11 cellular contexts compared by ENCODE assay signal in genomic region chr12:4281173-4281654, GRCh38. TPM values are rescaled to one million over a fixed set of nuclear protein-coding genes. Genes with fewer than 3 reads are reported as not detected.
A peak's percentile ranks its signal among the peaks of the same experiment; 100 is the strongest.
DNase-seq lines count a peak whose midpoint lies in the region; ATAC-seq and TF ChIP-seq lines count a peak whose summit lies in the region.
"Had no signal": no experiment of that assay in that cellular context is flagged by ENCODE, and none has a peak within 500 bp of the region (broad histone marks: within the 10 kb centered on the region; RNA-seq: fewer than 3 reads in every experiment).

No MANE protein-coding gene starts in this region.

- peaks cover 94% of the 10 kb centered on the region for H3K36me3 Mint-ChIP-seq in activated CD8-positive, alpha-beta memory T cell treated with anti-CD3 and anti-CD28 coated beads, Interleukin-2, amount 10 ng/mL, durations not matched to agents 7 days and 5 days
- H3K36me3 Mint-ChIP-seq in activated T-helper 1 cell treated with anti-CD3 and anti-CD28 coated beads, Interleukin-12 subunit alpha, Interleukin-12 subunit beta, Interleukin-2, Interleukin-4 antibody, amounts not matched to agents 30 ng/mL and 10 ng/mL and 1 ng/mL, durations not matched to agents 14 hours and 24 hours and 36 hours (ENCODE audit: low read depth): peaks cover 88% of the 10 kb centered on the region

- H3K27me3 ChIP-seq in gastroesophageal sphincter (no peaks in the 10 kb centered on the region), stomach (peaks cover 0 to 5% (median 0%) of the 10 kb centered on the region in 3 donors)

- intact Hi-C loops in activated T-helper 1 cell treated with anti-CD3 and anti-CD28 coated beads, Interleukin-12 subunit alpha, Interleukin-12 subunit beta, Interleukin-2, Interleukin-4 antibody, amounts not matched to agents 30 ng/mL and 10 ng/mL and 1 ng/mL, durations not matched to agents 14 hours and 24 hours and 36 hours (cut with micrococcal nuclease): no loop called here
- intact Hi-C loops in stomach (cut with DNase I; ENCODE audit: low total_unique reads): no loop called here

- peak overlapping the region in 3 of 4 donors; percentile 78 to 98 (median 82) for H3K27ac ChIP-seq in gastroesophageal sphincter
- peak overlapping the region in 4 of 5 donors; percentile 53 to 79 (median 74) for H3K27ac ChIP-seq in stomach
- no peak overlapping the region for H3K27ac ChIP-seq in substantia nigra (ENCODE audit: low read depth, low read length, poor library complexity, severe bottlenecking)

- no peak for TF ChIP-seq CTCF in gastroesophageal sphincter (IDR thresholded peaks at IDR 0.05)
- no peak for TF ChIP-seq CTCF in stomach (IDR thresholded peaks at IDR 0.05)

- no peak for DNase-seq in activated CD8-positive, alpha-beta memory T cell treated with anti-CD3 and anti-CD28 coated beads, Interleukin-2, amount 10 ng/mL, durations not matched to agents 7 days and 5 days
- DNase-seq in activated CD8-positive, alpha-beta memory T cell treated with anti-CD3 and anti-CD28 coated beads, Interleukin-2, amount 50 U/mL, for 4 hours: no peak
- no peak for DNase-seq in activated T-helper 1 cell treated with anti-CD3 and anti-CD28 coated beads, Interleukin-12 subunit alpha, Interleukin-12 subunit beta, Interleukin-2, Interleukin-4 antibody, amounts not matched to agents 30 ng/mL and 10 ng/mL and 1 ng/mL, durations not matched to agents 14 hours and 24 hours and 36 hours (ENCODE audit: low spot score)
- DNase-seq in stomach (no peak), substantia nigra (lab: John Stamatoyannopoulos, UW) (no peak), activated gamma-delta T cell (lab: John Stamatoyannopoulos, UW) (no peak)
- DNase-seq: NCI-H510A, retina, RPMI8226 had no signal

- H3K9me3 ChIP-seq in gastroesophageal sphincter: no peaks in the 10 kb centered on the region
- no peaks in the 10 kb centered on the region for H3K9me3 ChIP-seq in stomach

- 11% methylated on average over 3 of the region's 16 CpGs; no CpG with 5 or more reads in 1 of the 2 donors for WGBS in gastroesophageal sphincter (ENCODE audit: low coverage in 1 of 2), 2 donors
- WGBS in stomach, 5 donors: 61 to 84% (median 78%) methylated on average over 15 to 16 of the region's 16 CpGs

- H3K36me3 ChIP-seq in gastroesophageal sphincter (peaks cover 0 to 82% of the 10 kb centered on the region in 2 donors), stomach (peaks cover 26 to 73% (median 64%) of the 10 kb centered on the region in 4 donors)

- TF ChIP-seq POLR2A in gastroesophageal sphincter (IDR thresholded peaks at IDR 0.05) (no peak), stomach (IDR thresholded peaks at IDR 0.05) (no peak)

- peak overlapping the region; percentile 42 for H3K27ac Mint-ChIP-seq in activated CD8-positive, alpha-beta memory T cell treated with anti-CD3 and anti-CD28 coated beads, Interleukin-2, amount 10 ng/mL, durations not matched to agents 7 days and 5 days
- H3K27ac Mint-ChIP-seq in activated T-helper 1 cell treated with anti-CD3 and anti-CD28 coated beads, Interleukin-12 subunit alpha, Interleukin-12 subunit beta, Interleukin-2, Interleukin-4 antibody, amounts not matched to agents 30 ng/mL and 10 ng/mL and 1 ng/mL, durations not matched to agents 14 hours and 24 hours and 36 hours: peak overlapping the region; percentile 66

- H3K4me3 ChIP-seq in gastroesophageal sphincter: peak overlapping the region in 1 of 2 donors; percentile 4
- H3K4me3 ChIP-seq in stomach: no peak overlapping the region

- ATAC-seq in activated CD8-positive, alpha-beta memory T cell treated with anti-CD3 and anti-CD28 coated beads, Interleukin-2, amount 10 ng/mL, durations not matched to agents 7 days and 5 days: no peak
- peak; percentile 49 for ATAC-seq in gastroesophageal sphincter
- ATAC-seq in GM18858 (IDR thresholded peaks at IDR 0.05; ENCODE audit: unreplicated experiment): no peak

- no peak overlapping the region for H3K4me3 Mint-ChIP-seq in activated CD8-positive, alpha-beta memory T cell treated with anti-CD3 and anti-CD28 coated beads, Interleukin-2, amount 10 ng/mL, durations not matched to agents 7 days and 5 days
- peak overlapping the region; percentile 30 for H3K4me3 Mint-ChIP-seq in activated T-helper 1 cell treated with anti-CD3 and anti-CD28 coated beads, Interleukin-12 subunit alpha, Interleukin-12 subunit beta, Interleukin-2, Interleukin-4 antibody, amounts not matched to agents 30 ng/mL and 10 ng/mL and 1 ng/mL, durations not matched to agents 14 hours and 24 hours and 36 hours

- H3K4me1 Mint-ChIP-seq in activated CD8-positive, alpha-beta memory T cell treated with anti-CD3 and anti-CD28 coated beads, Interleukin-2, amount 10 ng/mL, durations not matched to agents 7 days and 5 days: peaks cover 94% of the 10 kb centered on the region
- H3K4me1 Mint-ChIP-seq in activated T-helper 1 cell treated with anti-CD3 and anti-CD28 coated beads, Interleukin-12 subunit alpha, Interleukin-12 subunit beta, Interleukin-2, Interleukin-4 antibody, amounts not matched to agents 30 ng/mL and 10 ng/mL and 1 ng/mL, durations not matched to agents 14 hours and 24 hours and 36 hours (ENCODE audit: low read depth): peaks cover 91% of the 10 kb centered on the region

- H3K27me3 Mint-ChIP-seq in activated CD8-positive, alpha-beta memory T cell treated with anti-CD3 and anti-CD28 coated beads, Interleukin-2, amount 10 ng/mL, durations not matched to agents 7 days and 5 days: no peaks in the 10 kb centered on the region
- no peaks in the 10 kb centered on the region for H3K27me3 Mint-ChIP-seq in activated T-helper 1 cell treated with anti-CD3 and anti-CD28 coated beads, Interleukin-12 subunit alpha, Interleukin-12 subunit beta, Interleukin-2, Interleukin-4 antibody, amounts not matched to agents 30 ng/mL and 10 ng/mL and 1 ng/mL, durations not matched to agents 14 hours and 24 hours and 36 hours (ENCODE audit: insufficient read depth)

- CTCF ChIA-PET in activated CD8-positive, alpha-beta memory T cell treated with anti-CD3 and anti-CD28 coated beads, Interleukin-2, amount 10 ng/mL, durations not matched to agents 7 days and 5 days (lab: Charles Lee): interaction anchor here (1.0 to 7.2 kb wide), 3 partner anchors 11 to 395 kb away, joined by 3 to 94 read pairs (median 6); no protein-coding TSS in a partner anchor

- TF ChIP-seq EP300 in gastroesophageal sphincter (IDR thresholded peaks at IDR 0.05) (no peak), stomach (IDR thresholded peaks at IDR 0.05) (no peak)

- H3K4me1 ChIP-seq in gastroesophageal sphincter: peaks cover 5 to 100% (median 40%) of the 10 kb centered on the region in 3 donors
- H3K4me1 ChIP-seq in stomach: peaks cover 10 to 91% (median 52%) of the 10 kb centered on the region in 4 donors

- no peaks in the 10 kb centered on the region for H3K9me3 Mint-ChIP-seq in activated CD8-positive, alpha-beta memory T cell treated with anti-CD3 and anti-CD28 coated beads, Interleukin-2, amount 10 ng/mL, durations not matched to agents 7 days and 5 days (ENCODE audit: low read depth)
- H3K9me3 Mint-ChIP-seq in activated T-helper 1 cell treated with anti-CD3 and anti-CD28 coated beads, Interleukin-12 subunit alpha, Interleukin-12 subunit beta, Interleukin-2, Interleukin-4 antibody, amounts not matched to agents 30 ng/mL and 10 ng/mL and 1 ng/mL, durations not matched to agents 14 hours and 24 hours and 36 hours: no peaks in the 10 kb centered on the region

RNA-seq across cellular contexts. Expression of gene CCND2, which starts 7.7 kb away (rescaled TPM):
- total RNA-seq in activated CD8-positive, alpha-beta memory T cell treated with anti-CD3 and anti-CD28 coated beads, Interleukin-2, amount 10 ng/mL, durations not matched to agents 7 days and 5 days: 100 to 1,000 TPM; 492 to 862 TPM
- total RNA-seq in activated T-helper 1 cell treated with anti-CD3 and anti-CD28 coated beads, Interleukin-12 subunit alpha, Interleukin-12 subunit beta, Interleukin-2, Interleukin-4 antibody, amounts not matched to agents 30 ng/mL and 10 ng/mL and 1 ng/mL, durations not matched to agents 14 hours and 24 hours and 36 hours: 548 and 549 TPM in 2 replicates
- total RNA-seq in gastroesophageal sphincter (100 to 1,000 TPM; 106 to 149 (median 136) TPM), stomach (10 to 100 TPM; 27.4 to 89.0 (median 49.1) TPM)
- 1 to 10 TPM; 5.5 to 8.3 (median 7.0) TPM for polyA plus RNA-seq in stomach

RNA-seq across cellular contexts. Expression of gene TIGAR, which starts 39.8 kb away (rescaled TPM):
- total RNA-seq in activated CD8-positive, alpha-beta memory T cell treated with anti-CD3 and anti-CD28 coated beads, Interleukin-2, amount 10 ng/mL, durations not matched to agents 7 days and 5 days: 10 to 100 TPM in 1 of 2 experiments, 1 to 10 TPM in 1; 7.6 to 18.1 TPM
- 14.4 TPM in 2 replicates for total RNA-seq in activated T-helper 1 cell treated with anti-CD3 and anti-CD28 coated beads, Interleukin-12 subunit alpha, Interleukin-12 subunit beta, Interleukin-2, Interleukin-4 antibody, amounts not matched to agents 30 ng/mL and 10 ng/mL and 1 ng/mL, durations not matched to agents 14 hours and 24 hours and 36 hours
- total RNA-seq in gastroesophageal sphincter (10 to 100 TPM in 2 of 4 donors, 1 to 10 TPM in 2; 4.6 to 10.5 (median 8.5) TPM), stomach (100 to 1,000 TPM in 1 of 5 donors, 1 to 10 TPM in 2, under 1 TPM in 1, not detected in 1; 0.45 to 149 (median 5.1) TPM)
- polyA plus RNA-seq in stomach: 1 to 10 TPM; 2.1 to 9.2 (median 5.5) TPM
